In the genomic region with DNA sequence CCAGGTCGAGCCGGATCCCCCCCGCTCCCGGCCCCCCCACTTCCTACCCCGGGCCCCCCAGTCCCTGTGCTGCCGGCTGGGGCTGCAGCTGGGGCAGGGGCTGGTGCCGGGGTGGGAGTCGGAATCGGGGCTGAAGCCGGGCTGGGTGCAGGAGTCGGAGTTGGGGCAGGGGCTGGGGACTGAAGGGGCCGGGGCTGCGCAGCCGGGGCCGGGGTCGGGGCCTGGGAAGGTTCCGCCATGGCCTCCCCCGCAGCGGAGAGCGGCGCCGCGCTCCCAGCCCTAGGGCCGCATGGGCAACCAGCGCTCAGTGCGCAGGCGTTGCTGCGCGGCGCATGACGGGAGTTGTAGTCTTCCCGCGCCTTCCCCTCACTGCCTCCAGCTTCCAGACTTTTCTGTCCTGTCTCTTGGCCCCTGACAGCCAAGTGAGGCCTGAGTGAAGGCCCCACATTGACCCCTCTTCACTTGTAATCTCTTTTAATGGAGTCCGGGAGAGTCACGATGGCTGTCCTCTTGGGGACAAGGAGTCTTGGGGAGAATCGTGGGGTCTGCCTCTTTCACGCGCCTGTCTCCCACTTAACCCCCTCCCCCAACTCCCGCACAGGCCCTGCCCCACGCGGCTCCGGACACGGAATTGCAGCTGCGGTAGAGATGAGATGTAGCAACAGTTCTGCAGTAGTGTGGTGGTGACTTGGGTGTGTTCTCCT, we compare ENCODE assay signal across 1 cellular context.
TF ChIP-seq lines count a peak whose summit lies in the region.

Gene KAT2A, minus strand, starts transcription at position 302 of the 704 bp plus-strand sequence. Its CDS starts 63 bp downstream, at position 239.

TF ChIP-seq in K562, 482 proteins besides CTCF, POLR2A, EP300 and RAD21 (continued from another document and continues in another):
- TF ChIP-seq, protein P1, sequence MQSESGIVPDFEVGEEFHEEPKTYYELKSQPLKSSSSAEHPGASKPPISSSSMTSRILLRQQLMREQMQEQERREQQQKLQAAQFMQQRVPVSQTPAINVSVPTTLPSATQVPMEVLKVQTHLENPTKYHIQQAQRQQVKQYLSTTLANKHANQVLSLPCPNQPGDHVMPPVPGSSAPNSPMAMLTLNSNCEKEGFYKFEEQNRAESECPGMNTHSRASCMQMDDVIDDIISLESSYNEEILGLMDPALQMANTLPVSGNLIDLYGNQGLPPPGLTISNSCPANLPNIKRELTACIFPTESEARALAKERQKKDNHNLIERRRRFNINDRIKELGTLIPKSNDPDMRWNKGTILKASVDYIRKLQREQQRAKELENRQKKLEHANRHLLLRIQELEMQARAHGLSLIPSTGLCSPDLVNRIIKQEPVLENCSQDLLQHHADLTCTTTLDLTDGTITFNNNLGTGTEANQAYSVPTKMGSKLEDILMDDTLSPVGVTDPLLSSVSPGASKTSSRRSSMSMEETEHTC (IDR thresholded peaks at IDR 0.05) = 0 out of 2 replicates have a peak, but pooled peaks have one; percentile 2
- TF ChIP-seq SRSF3 (IDR thresholded peaks at IDR 0.05; ENCODE audit: insufficient read depth, low read length) (no peak), U2AF2 (optimal IDR thresholded peaks at IDR 0.05; ENCODE audit: low read depth, low read length) (no peak), SUPT5H (IDR thresholded peaks at IDR 0.05) (peak; percentile 68), ZNF764 (CRISPR knock-in tag; IDR thresholded peaks at IDR 0.05; ENCODE audit: low read depth) (no peak), POLR2AphosphoS5 (IDR thresholded peaks at IDR 0.05; ENCODE audit: control insufficient read depth, insufficient read depth, low read depth, low read length) (peak; percentile 46; the same call in 1 of the 2 replicates), CREB1 (IDR thresholded peaks at IDR 0.05) (0 out of 2 replicates have a peak, but pooled peaks have one; percentile 3), CREB1 (CRISPR knock-in tag; IDR thresholded peaks at IDR 0.05) (no peak), ZNF143 (CRISPR knock-in tag; IDR thresholded peaks at IDR 0.05) (peak; percentile 89), MAFF (IDR thresholded peaks at IDR 0.05; ENCODE audit: low read length) (no peak), DPF2 (IDR thresholded peaks at IDR 0.05) (0 out of 2 replicates have a peak, but pooled peaks have one; percentile 41), ZNF583 (CRISPR knock-in tag; IDR thresholded peaks at IDR 0.05) (0 out of 2 replicates have a peak, but pooled peaks have one; percentile 34), GATAD2A (IDR thresholded peaks at IDR 0.05) (no peak), TFAP4 (CRISPR knock-in tag; IDR thresholded peaks at IDR 0.05; ENCODE audit: borderline replicate concordance) (peak; percentile 43; the same call in 1 of the 2 replicates), CREB3L1 (IDR thresholded peaks at IDR 0.05; ENCODE audit: borderline replicate concordance, low read depth) (peak; percentile 76; the same call in 1 of the 2 replicates), CREBBP (IDR thresholded peaks at IDR 0.05; ENCODE audit: low read depth, low read length) (no peak), IFI16 (CRISPR knock-in tag; IDR thresholded peaks at IDR 0.05) (no peak), NR3C1 (CRISPR knock-in tag; IDR thresholded peaks at IDR 0.05) (no peak), NBN (IDR thresholded peaks at IDR 0.05; ENCODE audit: low read depth) (no peak), ZNF511 (CRISPR knock-in tag; IDR thresholded peaks at IDR 0.05) (no peak), BDP1 (IDR thresholded peaks at IDR 0.05; ENCODE audit: insufficient read depth, insufficient read length) (no peak)
- TF ChIP-seq, protein P2, sequence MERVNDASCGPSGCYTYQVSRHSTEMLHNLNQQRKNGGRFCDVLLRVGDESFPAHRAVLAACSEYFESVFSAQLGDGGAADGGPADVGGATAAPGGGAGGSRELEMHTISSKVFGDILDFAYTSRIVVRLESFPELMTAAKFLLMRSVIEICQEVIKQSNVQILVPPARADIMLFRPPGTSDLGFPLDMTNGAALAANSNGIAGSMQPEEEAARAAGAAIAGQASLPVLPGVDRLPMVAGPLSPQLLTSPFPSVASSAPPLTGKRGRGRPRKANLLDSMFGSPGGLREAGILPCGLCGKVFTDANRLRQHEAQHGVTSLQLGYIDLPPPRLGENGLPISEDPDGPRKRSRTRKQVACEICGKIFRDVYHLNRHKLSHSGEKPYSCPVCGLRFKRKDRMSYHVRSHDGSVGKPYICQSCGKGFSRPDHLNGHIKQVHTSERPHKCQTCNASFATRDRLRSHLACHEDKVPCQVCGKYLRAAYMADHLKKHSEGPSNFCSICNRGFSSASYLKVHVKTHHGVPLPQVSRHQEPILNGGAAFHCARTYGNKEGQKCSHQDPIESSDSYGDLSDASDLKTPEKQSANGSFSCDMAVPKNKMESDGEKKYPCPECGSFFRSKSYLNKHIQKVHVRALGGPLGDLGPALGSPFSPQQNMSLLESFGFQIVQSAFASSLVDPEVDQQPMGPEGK (CRISPR knock-in tag; IDR thresholded peaks at IDR 0.05; ENCODE audit: borderline replicate concordance) = no peak
- TF ChIP-seq, protein P3, sequence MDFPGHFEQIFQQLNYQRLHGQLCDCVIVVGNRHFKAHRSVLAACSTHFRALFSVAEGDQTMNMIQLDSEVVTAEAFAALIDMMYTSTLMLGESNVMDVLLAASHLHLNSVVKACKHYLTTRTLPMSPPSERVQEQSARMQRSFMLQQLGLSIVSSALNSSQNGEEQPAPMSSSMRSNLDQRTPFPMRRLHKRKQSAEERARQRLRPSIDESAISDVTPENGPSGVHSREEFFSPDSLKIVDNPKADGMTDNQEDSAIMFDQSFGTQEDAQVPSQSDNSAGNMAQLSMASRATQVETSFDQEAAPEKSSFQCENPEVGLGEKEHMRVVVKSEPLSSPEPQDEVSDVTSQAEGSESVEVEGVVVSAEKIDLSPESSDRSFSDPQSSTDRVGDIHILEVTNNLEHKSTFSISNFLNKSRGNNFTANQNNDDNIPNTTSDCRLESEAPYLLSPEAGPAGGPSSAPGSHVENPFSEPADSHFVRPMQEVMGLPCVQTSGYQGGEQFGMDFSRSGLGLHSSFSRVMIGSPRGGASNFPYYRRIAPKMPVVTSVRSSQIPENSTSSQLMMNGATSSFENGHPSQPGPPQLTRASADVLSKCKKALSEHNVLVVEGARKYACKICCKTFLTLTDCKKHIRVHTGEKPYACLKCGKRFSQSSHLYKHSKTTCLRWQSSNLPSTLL (IDR thresholded peaks at IDR 0.05) = no peak
- TF ChIP-seq, protein P4, sequence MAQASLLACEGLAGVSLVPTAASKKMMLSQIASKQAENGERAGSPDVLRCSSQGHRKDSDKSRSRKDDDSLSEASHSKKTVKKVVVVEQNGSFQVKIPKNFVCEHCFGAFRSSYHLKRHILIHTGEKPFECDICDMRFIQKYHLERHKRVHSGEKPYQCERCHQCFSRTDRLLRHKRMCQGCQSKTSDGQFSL (CRISPR knock-in tag; IDR thresholded peaks at IDR 0.05) = no peak
- TF ChIP-seq, protein P4 (tag; IDR thresholded peaks at IDR 0.05) = peak in 1 of 2 experiments; percentile 84; a peak in 1 of 4 replicates
- TF ChIP-seq, protein P5, sequence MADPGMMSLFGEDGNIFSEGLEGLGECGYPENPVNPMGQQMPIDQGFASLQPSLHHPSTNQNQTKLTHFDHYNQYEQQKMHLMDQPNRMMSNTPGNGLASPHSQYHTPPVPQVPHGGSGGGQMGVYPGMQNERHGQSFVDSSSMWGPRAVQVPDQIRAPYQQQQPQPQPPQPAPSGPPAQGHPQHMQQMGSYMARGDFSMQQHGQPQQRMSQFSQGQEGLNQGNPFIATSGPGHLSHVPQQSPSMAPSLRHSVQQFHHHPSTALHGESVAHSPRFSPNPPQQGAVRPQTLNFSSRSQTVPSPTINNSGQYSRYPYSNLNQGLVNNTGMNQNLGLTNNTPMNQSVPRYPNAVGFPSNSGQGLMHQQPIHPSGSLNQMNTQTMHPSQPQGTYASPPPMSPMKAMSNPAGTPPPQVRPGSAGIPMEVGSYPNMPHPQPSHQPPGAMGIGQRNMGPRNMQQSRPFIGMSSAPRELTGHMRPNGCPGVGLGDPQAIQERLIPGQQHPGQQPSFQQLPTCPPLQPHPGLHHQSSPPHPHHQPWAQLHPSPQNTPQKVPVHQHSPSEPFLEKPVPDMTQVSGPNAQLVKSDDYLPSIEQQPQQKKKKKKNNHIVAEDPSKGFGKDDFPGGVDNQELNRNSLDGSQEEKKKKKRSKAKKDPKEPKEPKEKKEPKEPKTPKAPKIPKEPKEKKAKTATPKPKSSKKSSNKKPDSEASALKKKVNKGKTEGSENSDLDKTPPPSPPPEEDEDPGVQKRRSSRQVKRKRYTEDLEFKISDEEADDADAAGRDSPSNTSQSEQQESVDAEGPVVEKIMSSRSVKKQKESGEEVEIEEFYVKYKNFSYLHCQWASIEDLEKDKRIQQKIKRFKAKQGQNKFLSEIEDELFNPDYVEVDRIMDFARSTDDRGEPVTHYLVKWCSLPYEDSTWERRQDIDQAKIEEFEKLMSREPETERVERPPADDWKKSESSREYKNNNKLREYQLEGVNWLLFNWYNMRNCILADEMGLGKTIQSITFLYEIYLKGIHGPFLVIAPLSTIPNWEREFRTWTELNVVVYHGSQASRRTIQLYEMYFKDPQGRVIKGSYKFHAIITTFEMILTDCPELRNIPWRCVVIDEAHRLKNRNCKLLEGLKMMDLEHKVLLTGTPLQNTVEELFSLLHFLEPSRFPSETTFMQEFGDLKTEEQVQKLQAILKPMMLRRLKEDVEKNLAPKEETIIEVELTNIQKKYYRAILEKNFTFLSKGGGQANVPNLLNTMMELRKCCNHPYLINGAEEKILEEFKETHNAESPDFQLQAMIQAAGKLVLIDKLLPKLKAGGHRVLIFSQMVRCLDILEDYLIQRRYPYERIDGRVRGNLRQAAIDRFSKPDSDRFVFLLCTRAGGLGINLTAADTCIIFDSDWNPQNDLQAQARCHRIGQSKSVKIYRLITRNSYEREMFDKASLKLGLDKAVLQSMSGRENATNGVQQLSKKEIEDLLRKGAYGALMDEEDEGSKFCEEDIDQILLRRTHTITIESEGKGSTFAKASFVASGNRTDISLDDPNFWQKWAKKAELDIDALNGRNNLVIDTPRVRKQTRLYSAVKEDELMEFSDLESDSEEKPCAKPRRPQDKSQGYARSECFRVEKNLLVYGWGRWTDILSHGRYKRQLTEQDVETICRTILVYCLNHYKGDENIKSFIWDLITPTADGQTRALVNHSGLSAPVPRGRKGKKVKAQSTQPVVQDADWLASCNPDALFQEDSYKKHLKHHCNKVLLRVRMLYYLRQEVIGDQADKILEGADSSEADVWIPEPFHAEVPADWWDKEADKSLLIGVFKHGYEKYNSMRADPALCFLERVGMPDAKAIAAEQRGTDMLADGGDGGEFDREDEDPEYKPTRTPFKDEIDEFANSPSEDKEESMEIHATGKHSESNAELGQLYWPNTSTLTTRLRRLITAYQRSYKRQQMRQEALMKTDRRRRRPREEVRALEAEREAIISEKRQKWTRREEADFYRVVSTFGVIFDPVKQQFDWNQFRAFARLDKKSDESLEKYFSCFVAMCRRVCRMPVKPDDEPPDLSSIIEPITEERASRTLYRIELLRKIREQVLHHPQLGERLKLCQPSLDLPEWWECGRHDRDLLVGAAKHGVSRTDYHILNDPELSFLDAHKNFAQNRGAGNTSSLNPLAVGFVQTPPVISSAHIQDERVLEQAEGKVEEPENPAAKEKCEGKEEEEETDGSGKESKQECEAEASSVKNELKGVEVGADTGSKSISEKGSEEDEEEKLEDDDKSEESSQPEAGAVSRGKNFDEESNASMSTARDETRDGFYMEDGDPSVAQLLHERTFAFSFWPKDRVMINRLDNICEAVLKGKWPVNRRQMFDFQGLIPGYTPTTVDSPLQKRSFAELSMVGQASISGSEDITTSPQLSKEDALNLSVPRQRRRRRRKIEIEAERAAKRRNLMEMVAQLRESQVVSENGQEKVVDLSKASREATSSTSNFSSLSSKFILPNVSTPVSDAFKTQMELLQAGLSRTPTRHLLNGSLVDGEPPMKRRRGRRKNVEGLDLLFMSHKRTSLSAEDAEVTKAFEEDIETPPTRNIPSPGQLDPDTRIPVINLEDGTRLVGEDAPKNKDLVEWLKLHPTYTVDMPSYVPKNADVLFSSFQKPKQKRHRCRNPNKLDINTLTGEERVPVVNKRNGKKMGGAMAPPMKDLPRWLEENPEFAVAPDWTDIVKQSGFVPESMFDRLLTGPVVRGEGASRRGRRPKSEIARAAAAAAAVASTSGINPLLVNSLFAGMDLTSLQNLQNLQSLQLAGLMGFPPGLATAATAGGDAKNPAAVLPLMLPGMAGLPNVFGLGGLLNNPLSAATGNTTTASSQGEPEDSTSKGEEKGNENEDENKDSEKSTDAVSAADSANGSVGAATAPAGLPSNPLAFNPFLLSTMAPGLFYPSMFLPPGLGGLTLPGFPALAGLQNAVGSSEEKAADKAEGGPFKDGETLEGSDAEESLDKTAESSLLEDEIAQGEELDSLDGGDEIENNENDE (IDR thresholded peaks at IDR 0.05; ENCODE audit: low read depth, low read length) = no peak
- TF ChIP-seq, protein P6, sequence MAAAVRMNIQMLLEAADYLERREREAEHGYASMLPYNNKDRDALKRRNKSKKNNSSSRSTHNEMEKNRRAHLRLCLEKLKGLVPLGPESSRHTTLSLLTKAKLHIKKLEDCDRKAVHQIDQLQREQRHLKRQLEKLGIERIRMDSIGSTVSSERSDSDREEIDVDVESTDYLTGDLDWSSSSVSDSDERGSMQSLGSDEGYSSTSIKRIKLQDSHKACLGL (CRISPR knock-in tag; IDR thresholded peaks at IDR 0.05; ENCODE audit: borderline replicate concordance, poor library complexity, severe bottlenecking) = peak; percentile 74
